23 cellular contexts compared by ENCODE assay signal in the genomic region with DNA sequence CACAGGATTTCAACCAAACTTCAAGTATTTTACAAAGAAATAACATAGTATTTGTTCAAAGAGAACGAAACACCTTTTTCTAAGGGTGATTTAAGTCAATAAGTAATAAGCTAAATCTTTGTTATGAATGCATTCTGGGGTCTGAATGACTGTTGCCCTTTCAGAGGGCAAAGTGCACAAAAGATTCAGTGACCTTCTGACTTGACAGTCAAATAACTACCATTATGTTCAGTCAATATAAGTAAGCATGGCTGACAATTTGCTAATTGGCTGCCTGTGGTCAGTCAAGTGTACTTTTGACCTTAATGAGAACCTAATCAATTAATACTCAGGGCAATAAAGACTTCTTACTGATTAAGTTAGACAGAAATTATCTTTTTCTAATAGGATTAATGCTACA.
"Had no signal": no experiment of that assay in that cellular context is flagged by ENCODE, and none has a peak within 500 bp of the region (broad histone marks: within the 10 kb centered on the region; RNA-seq: fewer than 3 reads in every experiment).

No MANE protein-coding gene starts in this region.

- H3K4me3 Mint-ChIP-seq: endodermal cell; naive thymus-derived CD4-positive, alpha-beta T cell; stimulated activated memory B cell treated with anti-CD40 and anti-IgM and Interleukin-4, amounts not matched to agents 10 μg/mL and 1 μg/mL and 100 μg/mL, for 72 hours; stimulated activated naive CD8-positive, alpha-beta T cell treated with anti-CD3 and anti-CD28 coated beads, Interleukin-15, Interleukin-2, amounts not matched to agents 100 ng/mL and 50 ng/mL, for 24 hours had no signal

- H3K9me3 Mint-ChIP-seq: naive thymus-derived CD4-positive, alpha-beta T cell; stimulated activated memory B cell treated with anti-CD40 and anti-IgM and Interleukin-4, amounts not matched to agents 10 μg/mL and 1 μg/mL and 100 μg/mL, for 72 hours; stimulated activated naive CD8-positive, alpha-beta T cell treated with anti-CD3 and anti-CD28 coated beads, Interleukin-15, Interleukin-2, amounts not matched to agents 100 ng/mL and 50 ng/mL, for 24 hours had no signal

- H3K27me3 ChIP-seq: foreskin keratinocyte, heart left ventricle, spleen, tibial artery, upper lobe of left lung, uterus had no signal

- DNase-seq: effector CD4-positive, alpha-beta T cell; endodermal cell; erythroblast; foreskin keratinocyte; heart left ventricle; hippocampal formation; left colon; left ventricle myocardium superior; mesendoderm; naive thymus-derived CD4-positive, alpha-beta T cell; posterior cingulate gyrus; right cardiac atrium; spleen; stimulated activated CD4-positive, alpha-beta T cell treated with anti-CD3 and anti-CD28 coated beads, Interleukin-15, amount 100 ng/mL, for 24 hours; stimulated activated CD4-positive, alpha-beta T cell treated with anti-CD3 and anti-CD28 coated beads, Interleukin-1b, Interleukin-23, amount 100 ng/mL, for 48 hours; stimulated activated CD4-positive, alpha-beta T cell treated with anti-CD3 and anti-CD28 coated beads, Interleukin-4, amount 100 ng/mL, for 24 hours; tibial artery; upper lobe of left lung; uterus had no signal

- H3K4me1 Mint-ChIP-seq: naive thymus-derived CD4-positive, alpha-beta T cell; stimulated activated memory B cell treated with anti-CD40 and anti-IgM and Interleukin-4, amounts not matched to agents 10 μg/mL and 1 μg/mL and 100 μg/mL, for 72 hours had no signal

- H3K27ac ChIP-seq: coronary artery, foreskin keratinocyte, heart left ventricle, spleen, tibial artery, upper lobe of left lung, uterus had no signal

- H3K4me1 ChIP-seq: foreskin keratinocyte, heart left ventricle, spleen, tibial artery, upper lobe of left lung, uterus had no signal

- H3K27ac Mint-ChIP-seq: endodermal cell; naive thymus-derived CD4-positive, alpha-beta T cell; stimulated activated memory B cell treated with anti-CD40 and anti-IgM and Interleukin-4, amounts not matched to agents 10 μg/mL and 1 μg/mL and 100 μg/mL, for 72 hours; stimulated activated naive CD8-positive, alpha-beta T cell treated with anti-CD3 and anti-CD28 coated beads, Interleukin-15, Interleukin-2, amounts not matched to agents 100 ng/mL and 50 ng/mL, for 24 hours had no signal

- ATAC-seq: foreskin keratinocyte; heart left ventricle; left colon; left ventricle myocardium superior; naive thymus-derived CD4-positive, alpha-beta T cell; right cardiac atrium; stimulated activated memory B cell treated with anti-CD40 and anti-IgM and Interleukin-4, amounts not matched to agents 10 μg/mL and 1 μg/mL and 100 μg/mL, for 72 hours had no signal

- H3K27me3 Mint-ChIP-seq: naive thymus-derived CD4-positive, alpha-beta T cell; stimulated activated memory B cell treated with anti-CD40 and anti-IgM and Interleukin-4, amounts not matched to agents 10 μg/mL and 1 μg/mL and 100 μg/mL, for 72 hours; stimulated activated naive CD8-positive, alpha-beta T cell treated with anti-CD3 and anti-CD28 coated beads, Interleukin-15, Interleukin-2, amounts not matched to agents 100 ng/mL and 50 ng/mL, for 24 hours had no signal

- FAIRE-seq: endothelial cell of umbilical vein had no signal

- H3K36me3 ChIP-seq: heart left ventricle, spleen, tibial artery, upper lobe of left lung, uterus had no signal

- H3K9me3 ChIP-seq: heart left ventricle, spleen, tibial artery, upper lobe of left lung, uterus had no signal

- H3K4me3 ChIP-seq: coronary artery, heart left ventricle, spleen, tibial artery, upper lobe of left lung, uterus had no signal

- H3K36me3 Mint-ChIP-seq: stimulated activated memory B cell treated with anti-CD40 and anti-IgM and Interleukin-4, amounts not matched to agents 10 μg/mL and 1 μg/mL and 100 μg/mL, for 72 hours had no signal
